ENCODE assay signal across 17 cellular contexts in the genomic region with DNA sequence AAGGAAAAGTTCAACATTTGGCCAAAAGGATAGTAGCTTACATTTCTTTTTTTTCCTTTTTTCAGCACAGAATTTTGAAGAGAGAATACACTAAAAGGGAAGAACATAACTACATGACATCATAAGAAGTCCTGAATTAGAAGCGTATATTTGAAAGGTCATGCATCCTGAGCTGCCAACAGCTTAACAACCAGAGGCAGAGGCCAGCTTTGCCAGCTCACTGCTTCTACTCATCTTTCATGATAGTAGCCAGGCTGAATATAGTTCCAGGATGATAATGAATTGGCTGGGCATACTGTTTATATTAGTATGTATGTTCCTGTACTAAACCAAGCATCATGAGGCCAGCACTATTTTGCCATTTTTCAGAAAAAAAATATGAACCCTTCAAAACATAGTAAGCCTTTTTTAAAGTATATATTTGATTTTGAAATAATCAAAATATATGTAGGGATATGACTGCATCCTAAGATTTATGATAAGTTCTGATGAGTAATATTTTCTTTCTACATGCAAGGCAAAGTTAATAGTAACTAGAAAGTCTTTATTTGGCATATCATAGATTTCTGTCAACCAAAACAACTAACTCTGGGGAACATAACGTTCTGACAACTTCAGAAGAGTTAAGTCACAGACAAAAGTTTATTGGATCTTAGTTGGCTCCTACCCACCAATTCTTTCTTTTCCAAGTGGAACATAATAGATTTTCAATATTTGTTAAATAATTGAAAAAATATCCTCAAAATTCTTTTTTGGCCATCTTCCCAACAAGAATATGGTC.
DNase-seq lines count a peak whose midpoint lies in the region; ATAC-seq, FAIRE-seq and TF ChIP-seq lines count a peak whose summit lies in the region.
"Had no signal": no experiment of that assay in that cellular context is flagged by ENCODE, and none has a peak within 500 bp of the region (broad histone marks: within the 10 kb centered on the region; RNA-seq: fewer than 3 reads in every experiment).

No MANE protein-coding gene starts in this region.

- peak; percentile 39 for FAIRE-seq in pancreas (lab: Jason Lieb, UNC)

- H3K4me1 ChIP-seq in pancreas, result peaks cover 0 to 7% (median 0%) of the 10 kb centered on the region in 3 donors
- H3K4me1 ChIP-seq: BLaER1 treated with 17β-estradiol and CSF1 and Interleukin-3, amounts not matched to agents 10 nM and 100 nM had no signal

- H3K4me3 ChIP-seq in pancreas (no peak overlapping the region), WERI-Rb-1 (ENCODE audit: low read depth, low read length) (no peak overlapping the region)
- H3K4me3 ChIP-seq: BLaER1 treated with 17β-estradiol and CSF1 and Interleukin-3, amounts not matched to agents 10 nM and 100 nM had no signal

- TF ChIP-seq CTCF in pancreas (IDR thresholded peaks at IDR 0.05), result no peak
- TF ChIP-seq CTCF in WERI-Rb-1 (IDR thresholded peaks at IDR 0.05; ENCODE audit: low read depth, low read length), result no peak

- H3K27me3 ChIP-seq in pancreas (no peaks in the 10 kb centered on the region), WERI-Rb-1 (ENCODE audit: insufficient read depth, low read depth, severe bottlenecking) (no peaks in the 10 kb centered on the region)
- H3K27me3 ChIP-seq: BLaER1 treated with 17β-estradiol and CSF1 and Interleukin-3, amounts not matched to agents 10 nM and 100 nM had no signal

- ATAC-seq in pancreas (no peak), GM19463 (IDR thresholded peaks at IDR 0.05; ENCODE audit: unreplicated experiment) (no peak)
- ATAC-seq: activated T-cell treated with anti-CD3 and anti-CD28 coated beads, Interleukin-2, amount 50 U/mL, for 4 hours had no signal

- intact Hi-C loops in pancreas (cut with DNase I) (no loop called here), posterior cingulate gyrus (cut with DNase I) (no loop called here)

- no peaks in the 10 kb centered on the region for H3K36me3 ChIP-seq in pancreas
- no peaks in the 10 kb centered on the region for H3K36me3 ChIP-seq in WERI-Rb-1

- H3K27ac ChIP-seq in pancreas (no peak overlapping the region), WERI-Rb-1 (no peak overlapping the region)
- H3K27ac ChIP-seq: BLaER1 treated with 17β-estradiol and CSF1 and Interleukin-3, amounts not matched to agents 10 nM and 100 nM; HL-60 had no signal

- H3K9me3 ChIP-seq in pancreas, result peaks cover 0 to 4% (median 0%) of the 10 kb centered on the region in 4 donors
- no peaks in the 10 kb centered on the region for H3K9me3 ChIP-seq in WERI-Rb-1 (ENCODE audit: severe bottlenecking)
- H3K9me3 ChIP-seq: BLaER1 treated with 17β-estradiol and CSF1 and Interleukin-3, amounts not matched to agents 10 nM and 100 nM had no signal

- WGBS in pancreas, 2 donors, result 66 to 70% methylated on average over 2 of the region's 2 CpGs

- DNase-seq in EH (ENCODE audit: low read depth) (peak; percentile 7), NCI-H446 (lab: John Stamatoyannopoulos, UW) (peak; percentile 29 to 60), fibroblast of gingiva (ENCODE audit: low read depth) (peak; percentile 57), pancreas (no peak), WERI-Rb-1 (no peak), posterior cingulate gyrus (no peak)
- DNase-seq in activated T-cell treated with anti-CD3 and anti-CD28 coated beads, Interleukin-2, amount 50 U/mL, for 1 hour, result no peak
- DNase-seq: activated CD4-positive, alpha-beta T cell treated with anti-CD3 and anti-CD28 coated beads for 4 hours; activated T-cell treated with anti-CD3 and anti-CD28 coated beads, Interleukin-2, amount 50 U/mL, for 4 hours; endodermal cell; hippocampal formation; mammary epithelial cell; NCI-H2107; T-helper 1 cell had no signal

Comparison
In these comparisons a context has a peak if more than half of its experiments do, and no peak if none do; other contexts are left out.
1. DNase-seq: peak in EH (single experiment), NCI-H446 (2 of 2) and fibroblast of gingiva (single experiment); none in pancreas (0 of 6), WERI-Rb-1 (single experiment), posterior cingulate gyrus (0 of 10) and activated T-cell treated with anti-CD3 and anti-CD28 coated beads, Interleukin-2, amount 50 U/mL, for 1 hour (single experiment).